22 cellular contexts compared by ENCODE assay signal in genomic region chr1:215502081-215502480, GRCh38.
DNase-seq lines count a peak whose midpoint lies in the region; ATAC-seq, FAIRE-seq and TF ChIP-seq lines count a peak whose summit lies in the region.
"Had no signal": no experiment of that assay in that cellular context is flagged by ENCODE, and none has a peak within 500 bp of the region (broad histone marks: within the 10 kb centered on the region; RNA-seq: fewer than 3 reads in every experiment).

No MANE protein-coding gene starts in this region.

- peak overlapping the region; percentile 23 for H3K27ac Mint-ChIP-seq in neural crest cell (ENCODE audit: unreplicated experiment)
- H3K27ac Mint-ChIP-seq: B cell; CD4-positive, CD25-positive, alpha-beta regulatory T cell; CD8-positive, alpha-beta T cell had no signal

- H3K9me3 ChIP-seq in PC-9 (ENCODE audit: insufficient read depth, low read depth) = no peaks in the 10 kb centered on the region
- no peaks in the 10 kb centered on the region for H3K9me3 ChIP-seq in A673 (ENCODE audit: low read depth, low read length, poor library complexity, severe bottlenecking)
- H3K9me3 ChIP-seq: BLaER1, Caco-2 had no signal

- no peaks in the 10 kb centered on the region for H3F3A ChIP-seq in PC-9 (ENCODE audit: insufficient read depth, low read depth)

- H3K4me3 Mint-ChIP-seq in neural crest cell = no peak overlapping the region
- H3K4me3 Mint-ChIP-seq: B cell; CD4-positive, CD25-positive, alpha-beta regulatory T cell; CD8-positive, alpha-beta T cell had no signal

- H3K27me3 ChIP-seq in PC-9 (ENCODE audit: insufficient read depth, low read depth) (no peaks in the 10 kb centered on the region), bronchial epithelial cell (ENCODE audit: control insufficient read depth, insufficient read depth, low read length) (no peaks in the 10 kb centered on the region), A673 (replicated peaks; ENCODE audit: insufficient read depth, low read depth, low read length, poor library complexity) (peaks cover 12% of the 10 kb centered on the region)
- H3K27me3 ChIP-seq: BLaER1 had no signal

- no peak for FAIRE-seq in bronchial epithelial cell (lab: Jason Lieb, UNC)
- FAIRE-seq: G401.6, GM12892, GM19239 had no signal

- H3K36me3 Mint-ChIP-seq in neural crest cell (ENCODE audit: low read depth) = no peaks in the 10 kb centered on the region
- H3K36me3 Mint-ChIP-seq: CD4-positive, CD25-positive, alpha-beta regulatory T cell; CD8-positive, alpha-beta T cell had no signal

- H3K36me3 ChIP-seq in PC-9 (ENCODE audit: low read depth) (no peaks in the 10 kb centered on the region), bronchial epithelial cell (ENCODE audit: control insufficient read depth, insufficient read depth, low read length) (no peaks in the 10 kb centered on the region), A673 (ENCODE audit: insufficient read depth, low read length, poor library complexity, severe bottlenecking) (no peaks in the 10 kb centered on the region)
- H3K36me3 ChIP-seq: BLaER1 had no signal

- BruUV-seq in PC-9 (replicated peaks; lab: Mats Ljungman, UMichigan) (no TSS peak), A673 (replicated peaks; lab: Mats Ljungman, UMichigan) (no TSS peak)

- H4K20me1 ChIP-seq in PC-9 (ENCODE audit: insufficient read depth) = no peaks in the 10 kb centered on the region
- H4K20me1 ChIP-seq: BLaER1 had no signal

- no peaks in the 10 kb centered on the region for H3K79me2 ChIP-seq in PC-9 (ENCODE audit: low read depth)

- TF ChIP-seq CTCF in PC-9 (conservative IDR thresholded peaks at IDR 0.05) (no peak), bronchial epithelial cell (IDR thresholded peaks at IDR 0.05; ENCODE audit: insufficient read depth, low read length, severe bottlenecking) (no peak), neural crest cell (conservative IDR thresholded peaks at IDR 0.05) (no peak), A673 (conservative IDR thresholded peaks at IDR 0.05; ENCODE audit: low read depth, low read length) (no peak)

- H3K4me1 ChIP-seq in PC-9 (replicated peaks; ENCODE audit: insufficient read depth) (no peaks in the 10 kb centered on the region), A673 (ENCODE audit: insufficient read depth, low read length, poor library complexity, severe bottlenecking) (no peaks in the 10 kb centered on the region)

- DNase-seq in PC-9 (no peak), bronchial epithelial cell (ENCODE audit: low read depth) (peak; percentile 77), epithelial cell of prostate (ENCODE audit: low read depth, low spot score) (no peak), neural crest cell (ENCODE audit: low read depth, low spot score) (no peak), A673 (ENCODE audit: low spot score) (no peak), activated T-cell treated with anti-CD3 and anti-CD28 coated beads for 4 hours (no peak), pons (ENCODE audit: low spot score) (no peak)
- DNase-seq: Caco-2; CD4-positive, CD25-positive, alpha-beta regulatory T cell; CD8-positive, alpha-beta T cell; DMS153; DND-41; GOT3; H7; HCEC 1CT had no signal

- intact Hi-C loops in PC-9 (cut with micrococcal nuclease; ENCODE audit: unreplicated experiment) = no loop called here
- intact Hi-C loops in A673 (cut with micrococcal nuclease; ENCODE audit: unreplicated experiment) = no loop called here

- no peak overlapping the region for H3K4me2 ChIP-seq in PC-9
- H3K4me2 ChIP-seq: BLaER1 had no signal

- POLR2A ChIA-PET in PC-9 (lab: Charles Lee; ENCODE audit: unreplicated experiment) = no interaction called here
- POLR2A ChIA-PET in A673 (lab: Charles Lee; ENCODE audit: low non-redundant PET) = no interaction called here

- no peaks in the 10 kb centered on the region for H3K27me3 Mint-ChIP-seq in neural crest cell (ENCODE audit: low read depth)

- CTCF ChIA-PET in PC-9 (lab: Charles Lee) (no interaction called here), A673 (lab: Charles Lee) (no interaction called here)

- no peak overlapping the region for H3K4me3 ChIP-seq in PC-9
- H3K4me3 ChIP-seq in bronchial epithelial cell (ENCODE audit: low read depth, low read length) = no peak overlapping the region
- no peak overlapping the region for H3K4me3 ChIP-seq in A673 (ENCODE audit: low read depth, low read length, poor library complexity, severe bottlenecking)
- H3K4me3 ChIP-seq: BLaER1 had no signal

- no peak for ATAC-seq in GM21717 (IDR thresholded peaks at IDR 0.05; ENCODE audit: unreplicated experiment)
- ATAC-seq: CD8-positive, alpha-beta T cell had no signal

- 0 out of 2 replicates have a peak overlapping the region, but pooled peaks have one; percentile 9 for H2AFZ ChIP-seq in PC-9

- H3K27ac ChIP-seq in PC-9 (no peak overlapping the region), epithelial cell of prostate (peak overlapping the region; percentile 40), A673 (ENCODE audit: low read depth, low read length, poor library complexity, severe bottlenecking) (no peak overlapping the region)
- H3K27ac ChIP-seq: BLaER1, C4-2B had no signal

- peaks cover 9% of the 10 kb centered on the region for H3K4me1 Mint-ChIP-seq in neural crest cell
- H3K4me1 Mint-ChIP-seq: B cell; CD4-positive, CD25-positive, alpha-beta regulatory T cell had no signal

- H3K9me2 ChIP-seq in PC-9 (ENCODE audit: insufficient read depth) = no peaks in the 10 kb centered on the region

- H3K9me3 Mint-ChIP-seq in neural crest cell = peaks cover 3% of the 10 kb centered on the region
- H3K9me3 Mint-ChIP-seq: CD8-positive, alpha-beta T cell had no signal
